ENCODE assay signal across 10 cellular contexts in the genomic region with DNA sequence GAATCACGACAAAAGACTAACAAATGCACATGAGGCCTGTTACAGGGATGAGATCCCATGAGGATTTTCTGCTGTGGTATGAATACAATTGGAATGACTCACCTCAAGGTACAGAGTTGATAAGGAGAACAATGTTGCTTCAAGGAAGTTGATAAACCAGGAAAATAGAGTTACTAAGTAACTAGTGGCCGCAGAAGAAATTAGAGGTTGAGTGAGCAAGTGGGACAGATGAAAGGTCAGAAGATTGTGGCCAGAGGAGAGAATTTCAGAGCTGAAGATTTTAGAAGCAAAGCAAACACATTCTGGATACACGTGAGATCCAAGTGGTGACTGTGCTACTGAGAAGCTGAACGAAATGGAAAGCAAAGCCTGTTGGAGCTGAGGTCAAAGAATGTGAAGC.
DNase-seq lines count a peak whose midpoint lies in the region; ATAC-seq lines count a peak whose summit lies in the region.
"Had no signal": no experiment of that assay in that cellular context is flagged by ENCODE, and none has a peak within 500 bp of the region (broad histone marks: within the 10 kb centered on the region; RNA-seq: fewer than 3 reads in every experiment).

No MANE protein-coding gene starts in this region.

- H3K36me3 Mint-ChIP-seq in stimulated activated memory B cell treated with anti-CD40 and anti-IgM and Interleukin-4, amounts not matched to agents 10 μg/mL and 1 μg/mL and 100 μg/mL, for 72 hours: peaks cover 11% of the 10 kb centered on the region

- peak overlapping the region; percentile 0 for H3K27ac ChIP-seq in subcutaneous abdominal adipose tissue (ENCODE audit: low read depth, low read length)

- no peaks in the 10 kb centered on the region for H3K27me3 Mint-ChIP-seq in stimulated activated memory B cell treated with anti-CD40 and anti-IgM and Interleukin-4, amounts not matched to agents 10 μg/mL and 1 μg/mL and 100 μg/mL, for 72 hours

- no peak overlapping the region for H3K9ac ChIP-seq in subcutaneous abdominal adipose tissue (ENCODE audit: low read length in 5 of 5)

- H3K4me1 ChIP-seq in subcutaneous abdominal adipose tissue (ENCODE audit: control insufficient read depth in 5 of 5, insufficient read depth in 5 of 5, low read length in 5 of 5): peaks cover 0 to 42% (median 35%) of the 10 kb centered on the region in 5 donors

- H3K9me3 ChIP-seq in subcutaneous abdominal adipose tissue (ENCODE audit: control insufficient read depth in 5 of 5, low read length in 5 of 5): no peaks in the 10 kb centered on the region

- H3K4me3 ChIP-seq in subcutaneous abdominal adipose tissue (ENCODE audit: low read depth in 1 of 5, low read length in 5 of 5): no peak overlapping the region

- H3K36me3 ChIP-seq in subcutaneous abdominal adipose tissue (ENCODE audit: control insufficient read depth in 5 of 5, insufficient read depth in 5 of 5, low read length in 5 of 5): peaks cover 0 to 15% (median 5%) of the 10 kb centered on the region in 5 donors

- DNase-seq in HT1080 (ENCODE audit: low read depth) (peak; percentile 92), amniotic epithelial cell (ENCODE audit: low read depth) (peak; percentile 85), kidney tubule cell (ENCODE audit: low spot score) (peak; percentile 99), NCI-H526 (lab: John Stamatoyannopoulos, UW) (no peak)
- no peak for DNase-seq in central memory CD4-positive, alpha-beta T cell
- DNase-seq: naive thymus-derived CD4-positive, alpha-beta T cell; NCI-H1930 had no signal

- H3K9me3 Mint-ChIP-seq in stimulated activated memory B cell treated with anti-CD40 and anti-IgM and Interleukin-4, amounts not matched to agents 10 μg/mL and 1 μg/mL and 100 μg/mL, for 72 hours: no peaks in the 10 kb centered on the region
- H3K9me3 Mint-ChIP-seq: naive thymus-derived CD4-positive, alpha-beta T cell had no signal

- H3K27me3 ChIP-seq in subcutaneous abdominal adipose tissue (ENCODE audit: control insufficient read depth in 5 of 5, insufficient read depth in 4 of 5, low read length in 5 of 5): no peaks in the 10 kb centered on the region

- no peak overlapping the region for H3K27ac Mint-ChIP-seq in stimulated activated memory B cell treated with anti-CD40 and anti-IgM and Interleukin-4, amounts not matched to agents 10 μg/mL and 1 μg/mL and 100 μg/mL, for 72 hours
- H3K27ac Mint-ChIP-seq: naive thymus-derived CD4-positive, alpha-beta T cell had no signal

- no peaks in the 10 kb centered on the region for H3K4me1 Mint-ChIP-seq in stimulated activated memory B cell treated with anti-CD40 and anti-IgM and Interleukin-4, amounts not matched to agents 10 μg/mL and 1 μg/mL and 100 μg/mL, for 72 hours
- H3K4me1 Mint-ChIP-seq: naive thymus-derived CD4-positive, alpha-beta T cell had no signal

- ATAC-seq in stimulated activated memory B cell treated with anti-CD40 and anti-IgM and Interleukin-4, amounts not matched to agents 10 μg/mL and 1 μg/mL and 100 μg/mL, for 72 hours: no peak
- no peak for ATAC-seq in HG03565 (IDR thresholded peaks at IDR 0.05; ENCODE audit: unreplicated experiment)
- ATAC-seq: naive thymus-derived CD4-positive, alpha-beta T cell had no signal

- H3K4me3 Mint-ChIP-seq in stimulated activated memory B cell treated with anti-CD40 and anti-IgM and Interleukin-4, amounts not matched to agents 10 μg/mL and 1 μg/mL and 100 μg/mL, for 72 hours: no peak overlapping the region
- H3K4me3 Mint-ChIP-seq: naive thymus-derived CD4-positive, alpha-beta T cell had no signal

Comparison
In these comparisons a context has a peak if more than half of its experiments do, and no peak if none do; other contexts are left out.
1. DNase-seq: peak in HT1080 (single experiment), amniotic epithelial cell (single experiment) and kidney tubule cell (single experiment); none in central memory CD4-positive, alpha-beta T cell (single experiment) and NCI-H526 (0 of 2).